ENCODE assay signal across 8 cellular contexts in the genomic region with DNA sequence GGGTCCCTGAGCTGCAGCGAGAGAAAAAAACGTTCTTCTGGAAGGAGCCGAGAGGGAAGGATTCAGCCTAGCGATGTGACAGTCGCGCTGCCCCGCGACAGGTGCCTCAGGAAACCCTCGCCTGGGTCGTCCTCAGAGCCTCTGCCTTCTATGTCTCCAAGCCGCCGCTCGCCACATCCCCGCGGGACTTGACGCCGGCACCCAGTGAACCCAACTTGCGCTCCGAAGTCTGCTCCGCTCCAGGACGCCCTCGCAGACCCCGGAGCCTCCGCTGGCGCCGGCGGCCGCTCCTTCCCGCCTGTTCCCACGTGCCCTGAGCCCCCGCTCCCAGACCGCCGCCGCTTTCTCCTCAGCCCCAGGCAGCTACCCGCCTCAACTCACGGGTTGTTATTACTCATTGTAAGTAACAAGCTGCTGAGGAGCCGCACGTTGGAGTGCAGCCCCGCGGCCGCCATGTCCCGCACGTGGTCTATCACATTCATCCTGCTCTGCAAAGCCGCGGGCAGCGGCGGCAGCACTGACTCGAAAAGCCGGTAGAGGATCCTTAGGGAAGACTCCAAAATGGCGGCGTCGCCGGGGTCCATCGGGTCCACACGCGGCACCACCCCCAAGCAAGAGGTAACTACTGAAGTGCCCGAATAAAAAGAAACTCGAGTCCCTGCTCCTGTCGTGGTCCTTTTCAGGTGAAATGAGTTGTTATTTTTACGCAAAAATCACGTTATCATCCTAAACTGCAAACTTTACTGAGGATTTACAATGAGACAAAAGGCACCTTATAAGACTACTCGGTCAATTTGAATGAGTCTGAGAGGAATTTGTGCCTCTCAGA. TPM values are rescaled to one million over a fixed set of nuclear protein-coding genes. Genes with fewer than 3 reads are reported as not detected.
DNase-seq lines count a peak whose midpoint lies in the region; ATAC-seq and TF ChIP-seq lines count a peak whose summit lies in the region.

A gene with protein sequence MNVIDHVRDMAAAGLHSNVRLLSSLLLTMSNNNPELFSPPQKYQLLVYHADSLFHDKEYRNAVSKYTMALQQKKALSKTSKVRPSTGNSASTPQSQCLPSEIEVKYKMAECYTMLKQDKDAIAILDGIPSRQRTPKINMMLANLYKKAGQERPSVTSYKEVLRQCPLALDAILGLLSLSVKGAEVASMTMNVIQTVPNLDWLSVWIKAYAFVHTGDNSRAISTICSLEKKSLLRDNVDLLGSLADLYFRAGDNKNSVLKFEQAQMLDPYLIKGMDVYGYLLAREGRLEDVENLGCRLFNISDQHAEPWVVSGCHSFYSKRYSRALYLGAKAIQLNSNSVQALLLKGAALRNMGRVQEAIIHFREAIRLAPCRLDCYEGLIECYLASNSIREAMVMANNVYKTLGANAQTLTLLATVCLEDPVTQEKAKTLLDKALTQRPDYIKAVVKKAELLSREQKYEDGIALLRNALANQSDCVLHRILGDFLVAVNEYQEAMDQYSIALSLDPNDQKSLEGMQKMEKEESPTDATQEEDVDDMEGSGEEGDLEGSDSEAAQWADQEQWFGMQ (minus strand): TSS at position 563 of the 829 bp plus-strand sequence. CDS start 81 bp downstream, at position 482.

- no peaks in the 10 kb centered on the region for H3K9me3 Mint-ChIP-seq in activated naive CD4-positive, alpha-beta T cell treated with anti-CD3 and anti-CD28 coated beads for 36 hours

- WGBS in gastroesophageal sphincter (ENCODE audit: low coverage in 1 of 2), 2 donors: 0% methylated on average over 14 to 16 of the region's 62 CpGs

- peak; percentile 97 for ATAC-seq in gastroesophageal sphincter

- peaks cover 27% of the 10 kb centered on the region for H3K4me1 Mint-ChIP-seq in activated naive CD4-positive, alpha-beta T cell treated with anti-CD3 and anti-CD28 coated beads for 36 hours (ENCODE audit: low read depth)

- H3K27ac ChIP-seq in gastroesophageal sphincter (peak within 1 kb of the TSS; percentile 91 to 96 (median 92)), neutrophil (peak within 1 kb of the TSS; percentile 96)

- no peak for TF ChIP-seq EP300 in gastroesophageal sphincter (IDR thresholded peaks at IDR 0.05)

- DNase-seq in DMS79 (lab: John Stamatoyannopoulos, UW) (peak; percentile 92), HAP-1 (ENCODE audit: low spot score in 2 of 2) (peak; percentile 86 to 94), NB4 (ENCODE audit: low read depth) (peak; percentile 96), SK-N-DZ (ENCODE audit: low spot score) (peak; percentile 94)
- peak; percentile 92 for DNase-seq in activated naive CD4-positive, alpha-beta T cell treated with anti-CD3 and anti-CD28 coated beads for 36 hours

- H3K9me3 ChIP-seq in HAP-1 (no peaks in the 10 kb centered on the region), gastroesophageal sphincter (no peaks in the 10 kb centered on the region), neutrophil (no peaks in the 10 kb centered on the region)

- peak within 1 kb of the TSS; percentile 89 for H3K4me3 ChIP-seq in HAP-1
- H3K4me3 ChIP-seq in NB4 (ENCODE audit: low read depth, low read length): peak within 1 kb of the TSS; percentile 94
- peak within 1 kb of the TSS; percentile 66 to 96 for H3K4me3 ChIP-seq in gastroesophageal sphincter
- peak within 1 kb of the TSS; percentile 98 for H3K4me3 ChIP-seq in neutrophil (ENCODE audit: low read depth in 1 of 2, low read length in 1 of 2)

- peak within 1 kb of the TSS; percentile 99 for H3K27ac Mint-ChIP-seq in activated naive CD4-positive, alpha-beta T cell treated with anti-CD3 and anti-CD28 coated beads for 36 hours

- CTCF ChIA-PET in activated naive CD4-positive, alpha-beta T cell treated with anti-CD3 and anti-CD28 coated beads for 36 hours (lab: Charles Lee): interaction anchor here (1.0 kb wide), 1 partner anchor 28 kb away, joined by 5 read pairs; no protein-coding TSS in a partner anchor

- TF ChIP-seq POLR2A in NB4 (IDR thresholded peaks at IDR 0.05; ENCODE audit: extremely low read depth, insufficient read length) (peak; percentile 77), gastroesophageal sphincter (IDR thresholded peaks at IDR 0.05) (peak; percentile 32 to 41)

- in situ Hi-C loops in HAP-1 (cut with MboI; ENCODE audit: low sequenced_read_pairs): no loop called here

- TF ChIP-seq CTCF in NB4 (IDR thresholded peaks at IDR 0.05; ENCODE audit: low read depth, low read length): peak; percentile 7
- no peak for TF ChIP-seq CTCF in gastroesophageal sphincter (IDR thresholded peaks at IDR 0.05)
- peak; percentile 30 for TF ChIP-seq CTCF in neutrophil (IDR thresholded peaks at IDR 0.05)
- TF ChIP-seq CTCF in subcutaneous adipose tissue (IDR thresholded peaks at IDR 0.05; ENCODE audit: low read depth): no peak

- H3K4me3 Mint-ChIP-seq in activated naive CD4-positive, alpha-beta T cell treated with anti-CD3 and anti-CD28 coated beads for 36 hours: peak within 1 kb of the TSS; percentile 98

- peaks cover 14% of the 10 kb centered on the region for H3K36me3 Mint-ChIP-seq in activated naive CD4-positive, alpha-beta T cell treated with anti-CD3 and anti-CD28 coated beads for 36 hours (ENCODE audit: low read depth)

- H3K36me3 ChIP-seq in HAP-1 (replicated peaks) (peaks cover 26% of the 10 kb centered on the region), gastroesophageal sphincter (peaks cover 0 to 22% of the 10 kb centered on the region in 2 donors), neutrophil (peaks cover 16% of the 10 kb centered on the region)

- H3K27me3 ChIP-seq in HAP-1 (ENCODE audit: low read depth): no peaks in the 10 kb centered on the region
- H3K27me3 ChIP-seq in gastroesophageal sphincter: no peaks in the 10 kb centered on the region
- H3K27me3 ChIP-seq in neutrophil: no peaks in the 10 kb centered on the region

- H3K4me1 ChIP-seq in HAP-1 (peaks cover 17% of the 10 kb centered on the region), gastroesophageal sphincter (peaks cover 0 to 42% (median 9%) of the 10 kb centered on the region in 3 donors), neutrophil (ENCODE audit: control insufficient read depth in 1 of 2, insufficient read depth in 1 of 2, low read depth in 1 of 2, low read length in 1 of 2) (peaks cover 17 to 21% of the 10 kb centered on the region in 2 experiments)

- intact Hi-C loops in activated naive CD4-positive, alpha-beta T cell treated with anti-CD3 and anti-CD28 coated beads for 36 hours (cut with micrococcal nuclease): loop anchor here (1.0 kb wide), 5 partner anchors 28 to 122 kb away; partner anchors contain the start of genes ARPC3, ATP2A2, FAM216A and GPN3

- no peaks in the 10 kb centered on the region for H3K27me3 Mint-ChIP-seq in activated naive CD4-positive, alpha-beta T cell treated with anti-CD3 and anti-CD28 coated beads for 36 hours (ENCODE audit: low read depth)

RNA-seq across cellular contexts. Expression of the gene that starts here (rescaled TPM):
- polyA plus RNA-seq in SK-N-DZ (2014; cell fraction: cytosol; rRNA removed): 119 and 122 TPM in 2 replicates
- 126 and 232 TPM in 2 replicates for polyA plus RNA-seq in SK-N-DZ (2014; cell fraction: nucleus; rRNA removed)
- 10 to 100 TPM; 51.2 to 61.2 TPM for total RNA-seq in activated naive CD4-positive, alpha-beta T cell treated with anti-CD3 and anti-CD28 coated beads for 36 hours
- total RNA-seq in gastroesophageal sphincter (10 to 100 TPM; 40.4 to 50.1 (median 46.2) TPM), subcutaneous adipose tissue (10 to 100 TPM; 26.0 to 38.4 (median 32.2) TPM)

Comparison
In these comparisons a context has a peak if more than half of its experiments do, and no peak if none do; other contexts are left out.
1. Peak in every context shown above with its lines: DNase-seq, ATAC-seq, H3K4me3 ChIP-seq and H3K27ac ChIP-seq.
2. CTCF ChIP-seq: peak in NB4 (single experiment) and neutrophil (single experiment); none in gastroesophageal sphincter (0 of 4) and subcutaneous adipose tissue (single experiment).